25 cellular contexts compared by ENCODE assay signal in genomic region chr3:127954642-127955041, GRCh38. TPM values are rescaled to one million over a fixed set of nuclear protein-coding genes. Genes with fewer than 3 reads are reported as not detected.
DNase-seq lines count a peak whose midpoint lies in the region; ATAC-seq and TF ChIP-seq lines count a peak whose summit lies in the region.
"Had no signal": no experiment of that assay in that cellular context is flagged by ENCODE, and none has a peak within 500 bp of the region (broad histone marks: within the 10 kb centered on the region; RNA-seq: fewer than 3 reads in every experiment).

No MANE protein-coding gene starts in this region.

- TF ChIP-seq CTCF in right atrium auricular region (IDR thresholded peaks at IDR 0.05) (no peak), smooth muscle cell (IDR thresholded peaks at IDR 0.05; ENCODE audit: borderline replicate concordance, insufficient read depth, poor library complexity, severe bottlenecking) (no peak)

- 41% methylated on average over 6 of the region's 6 CpGs for WGBS in smooth muscle cell (ENCODE audit: low lambda C conversion rate)

- peaks cover 43% of the 10 kb centered on the region for H3K27me3 Mint-ChIP-seq in activated CD4-positive, alpha-beta memory T cell treated with anti-CD3 and anti-CD28 coated beads, Interleukin-2, amount 10 ng/mL, durations not matched to agents 7 days and 5 days

- H3K27me3 ChIP-seq in right atrium auricular region, result no peaks in the 10 kb centered on the region
- H3K27me3 ChIP-seq in smooth muscle cell (ENCODE audit: low read depth), result no peaks in the 10 kb centered on the region

- H3K36me3 Mint-ChIP-seq in activated CD4-positive, alpha-beta memory T cell treated with anti-CD3 and anti-CD28 coated beads, Interleukin-2, amount 10 ng/mL, durations not matched to agents 7 days and 5 days (ENCODE audit: low read depth), result no peaks in the 10 kb centered on the region
- H3K36me3 Mint-ChIP-seq: activated naive CD4-positive, alpha-beta T cell treated with anti-CD3 and anti-CD28 coated beads, Interleukin-2, amount 50 U/mL, for 24 hours; CD4-positive, alpha-beta memory T cell; naive thymus-derived CD8-positive, alpha-beta T cell had no signal

- H4K20me1 ChIP-seq in smooth muscle cell (ENCODE audit: low read depth), result no peaks in the 10 kb centered on the region

- H3K79me2 ChIP-seq in smooth muscle cell (ENCODE audit: low read depth), result no peaks in the 10 kb centered on the region
- H3K79me2 ChIP-seq: parathyroid adenoma had no signal

- DNase-seq in NCI-H2029 (lab: John Stamatoyannopoulos, UW), result peak; percentile 40
- DNase-seq in right atrium auricular region (ENCODE audit: low spot score), result no peak
- DNase-seq in smooth muscle cell (lab: John Stamatoyannopoulos, UW; ENCODE audit: unreplicated experiment), result no peak
- DNase-seq in activated CD4-positive, alpha-beta memory T cell treated with anti-CD3 and anti-CD28 coated beads, Interleukin-2, amount 10 ng/mL, durations not matched to agents 7 days and 5 days, result no peak
- no peak for DNase-seq in central memory CD4-positive, alpha-beta T cell
- DNase-seq: activated CD4-positive, alpha-beta T cell treated with anti-CD3 and anti-CD28 coated beads for 4 hours; CD4-positive, alpha-beta memory T cell; DND-41; H9; mesendoderm; MM.1S; naive thymus-derived CD8-positive, alpha-beta T cell; NCI-H1930; NCI-H510A treated with DMSO at 0.1 percent for 48 hours; stimulated activated CD4-positive, alpha-beta T cell treated with anti-CD3 and anti-CD28 coated beads, Interleukin-4, amount 100 ng/mL, for 1 hour; stimulated activated naive CD8-positive, alpha-beta T cell treated with anti-CD3 and anti-CD28 coated beads, Interleukin-15, amount 100 ng/mL, for 72 hours had no signal

- CTCF ChIA-PET in activated CD4-positive, alpha-beta memory T cell treated with anti-CD3 and anti-CD28 coated beads, Interleukin-2, amount 10 ng/mL, durations not matched to agents 7 days and 5 days (lab: Charles Lee), result no interaction called here

- H3K27ac ChIP-seq in cingulate gyrus (ENCODE audit: low read depth, low read length), result peak overlapping the region; percentile 51
- peak overlapping the region; percentile 66 to 80 for H3K27ac ChIP-seq in right atrium auricular region
- H3K27ac ChIP-seq in smooth muscle cell (ENCODE audit: low read depth), result peak overlapping the region; percentile 20
- H3K27ac ChIP-seq: parathyroid adenoma, RWPE1, skin epidermis had no signal

- no peaks in the 10 kb centered on the region for H3K9me3 Mint-ChIP-seq in activated CD4-positive, alpha-beta memory T cell treated with anti-CD3 and anti-CD28 coated beads, Interleukin-2, amount 10 ng/mL, durations not matched to agents 7 days and 5 days
- H3K9me3 Mint-ChIP-seq: activated naive CD4-positive, alpha-beta T cell treated with anti-CD3 and anti-CD28 coated beads, Interleukin-2, amount 50 U/mL, for 24 hours; activated T-helper 1 cell treated with anti-CD3 and anti-CD28 coated beads, Interleukin-12 subunit alpha, Interleukin-12 subunit beta, Interleukin-2, Interleukin-4 antibody, amounts not matched to agents 30 ng/mL and 10 ng/mL and 1 ng/mL, durations not matched to agents 14 hours and 24 hours and 36 hours; dendritic cell treated with granulocyte-macrophage colony-stimulating factor and Interleukin-4, amounts not matched to agents 40 ng/mL and 50 ng/mL, for 4 days; H9; naive thymus-derived CD8-positive, alpha-beta T cell; stimulated activated naive CD8-positive, alpha-beta T cell treated with anti-CD3 and anti-CD28 coated beads, Interleukin-15, amount 100 ng/mL, for 72 hours had no signal

- H3K27ac Mint-ChIP-seq in activated CD4-positive, alpha-beta memory T cell treated with anti-CD3 and anti-CD28 coated beads, Interleukin-2, amount 10 ng/mL, durations not matched to agents 7 days and 5 days, result no peak overlapping the region
- H3K27ac Mint-ChIP-seq: activated naive CD4-positive, alpha-beta T cell treated with anti-CD3 and anti-CD28 coated beads, Interleukin-2, amount 50 U/mL, for 24 hours; activated T-helper 1 cell treated with anti-CD3 and anti-CD28 coated beads, Interleukin-12 subunit alpha, Interleukin-12 subunit beta, Interleukin-2, Interleukin-4 antibody, amounts not matched to agents 30 ng/mL and 10 ng/mL and 1 ng/mL, durations not matched to agents 14 hours and 24 hours and 36 hours; CD4-positive, alpha-beta memory T cell; dendritic cell treated with granulocyte-macrophage colony-stimulating factor and Interleukin-4, amounts not matched to agents 40 ng/mL and 50 ng/mL, for 4 days; H9; naive thymus-derived CD8-positive, alpha-beta T cell had no signal

- no peaks in the 10 kb centered on the region for H3K4me1 Mint-ChIP-seq in activated CD4-positive, alpha-beta memory T cell treated with anti-CD3 and anti-CD28 coated beads, Interleukin-2, amount 10 ng/mL, durations not matched to agents 7 days and 5 days
- H3K4me1 Mint-ChIP-seq: activated naive CD4-positive, alpha-beta T cell treated with anti-CD3 and anti-CD28 coated beads, Interleukin-2, amount 50 U/mL, for 24 hours; CD4-positive, alpha-beta memory T cell; naive thymus-derived CD8-positive, alpha-beta T cell; stimulated activated naive CD8-positive, alpha-beta T cell treated with anti-CD3 and anti-CD28 coated beads, Interleukin-15, amount 100 ng/mL, for 72 hours had no signal

- peak overlapping the region; percentile 48 for H2AFZ ChIP-seq in smooth muscle cell (ENCODE audit: low read depth)
- H2AFZ ChIP-seq: parathyroid adenoma had no signal

- POLR2A ChIA-PET in activated CD4-positive, alpha-beta memory T cell treated with anti-CD3 and anti-CD28 coated beads, Interleukin-2, amount 10 ng/mL, durations not matched to agents 7 days and 5 days (lab: Charles Lee), result no interaction called here

- no peak overlapping the region for H3K9ac ChIP-seq in smooth muscle cell (ENCODE audit: low read depth)
- H3K9ac ChIP-seq: parathyroid adenoma had no signal

- ATAC-seq in GM19023 (IDR thresholded peaks at IDR 0.05; ENCODE audit: unreplicated experiment) (no peak), HG03025 (IDR thresholded peaks at IDR 0.05; ENCODE audit: low FRiP score, unreplicated experiment) (no peak)
- ATAC-seq: naive thymus-derived CD8-positive, alpha-beta T cell; stimulated activated naive CD8-positive, alpha-beta T cell treated with anti-CD3 and anti-CD28 coated beads, Interleukin-15, amount 100 ng/mL, for 72 hours had no signal

- peaks cover 0 to 31% of the 10 kb centered on the region in 2 donors for H3K4me1 ChIP-seq in right atrium auricular region
- H3K4me1 ChIP-seq in smooth muscle cell (ENCODE audit: low read depth), result no peaks in the 10 kb centered on the region
- H3K4me1 ChIP-seq: parathyroid adenoma had no signal

- H3K36me3 ChIP-seq in right atrium auricular region (no peaks in the 10 kb centered on the region), smooth muscle cell (ENCODE audit: low read depth) (no peaks in the 10 kb centered on the region)

- no peak overlapping the region for H3K4me3 ChIP-seq in right atrium auricular region
- no peak overlapping the region for H3K4me3 ChIP-seq in smooth muscle cell
- H3K4me3 ChIP-seq: skin epidermis had no signal

- peaks cover 5% of the 10 kb centered on the region for H3F3A ChIP-seq in smooth muscle cell (ENCODE audit: low read depth)

- no peaks in the 10 kb centered on the region for H3K9me3 ChIP-seq in right atrium auricular region
- H3K9me3 ChIP-seq in smooth muscle cell (replicated peaks; ENCODE audit: low read depth), result no peaks in the 10 kb centered on the region

- no peak overlapping the region for H3K4me2 ChIP-seq in smooth muscle cell

- no peak overlapping the region for H3K4me3 Mint-ChIP-seq in activated CD4-positive, alpha-beta memory T cell treated with anti-CD3 and anti-CD28 coated beads, Interleukin-2, amount 10 ng/mL, durations not matched to agents 7 days and 5 days
- H3K4me3 Mint-ChIP-seq: activated naive CD4-positive, alpha-beta T cell treated with anti-CD3 and anti-CD28 coated beads, Interleukin-2, amount 50 U/mL, for 24 hours; activated T-helper 1 cell treated with anti-CD3 and anti-CD28 coated beads, Interleukin-12 subunit alpha, Interleukin-12 subunit beta, Interleukin-2, Interleukin-4 antibody, amounts not matched to agents 30 ng/mL and 10 ng/mL and 1 ng/mL, durations not matched to agents 14 hours and 24 hours and 36 hours; CD4-positive, alpha-beta memory T cell; dendritic cell treated with granulocyte-macrophage colony-stimulating factor and Interleukin-4, amounts not matched to agents 40 ng/mL and 50 ng/mL, for 4 days; H9; naive thymus-derived CD8-positive, alpha-beta T cell; stimulated activated naive CD8-positive, alpha-beta T cell treated with anti-CD3 and anti-CD28 coated beads, Interleukin-15, amount 100 ng/mL, for 72 hours had no signal

RNA-seq across cellular contexts. Expression of gene KBTBD12, which starts 39.6 kb away (rescaled TPM):
- 1 to 10 TPM; 1.5 to 4.4 TPM for total RNA-seq in right atrium auricular region
- not detected in 2 replicates for total RNA-seq in smooth muscle cell
- polyA plus RNA-seq in smooth muscle cell, result not detected in 2 replicates
- not detected for total RNA-seq in activated CD4-positive, alpha-beta memory T cell treated with anti-CD3 and anti-CD28 coated beads, Interleukin-2, amount 10 ng/mL, durations not matched to agents 7 days and 5 days
- total RNA-seq: activated T-helper 1 cell treated with anti-CD3 and anti-CD28 coated beads, Interleukin-12 subunit alpha, Interleukin-12 subunit beta, Interleukin-2, Interleukin-4 antibody, amounts not matched to agents 30 ng/mL and 10 ng/mL and 1 ng/mL, durations not matched to agents 14 hours and 24 hours and 36 hours; CD4-positive, alpha-beta memory T cell; H9; naive thymus-derived CD8-positive, alpha-beta T cell had no signal
- polyA plus RNA-seq: naive thymus-derived CD8-positive, alpha-beta T cell had no signal

Comparison
In these comparisons a context has a peak if more than half of its experiments do, and no peak if none do; other contexts are left out.
1. H3K27ac ChIP-seq: peak in every context shown above with its lines; median percentile 73 in right atrium auricular region; 51 in cingulate gyrus; 20 in smooth muscle cell.